16 cellular contexts compared by ENCODE assay signal in genomic region chr5:57780306-57780958, GRCh38.
DNase-seq lines count a peak whose midpoint lies in the region; ATAC-seq and TF ChIP-seq lines count a peak whose summit lies in the region.
"Had no signal": no experiment of that assay in that cellular context is flagged by ENCODE, and none has a peak within 500 bp of the region (broad histone marks: within the 10 kb centered on the region; RNA-seq: fewer than 3 reads in every experiment).

No MANE protein-coding gene starts in this region.

- no peaks in the 10 kb centered on the region for H3K27me3 Mint-ChIP-seq in MCF 10A (ENCODE audit: insufficient read depth, unreplicated experiment)

- DNase-seq in MCF 10A (ENCODE audit: unreplicated experiment) (no peak), breast epithelium (ENCODE audit: low spot score in 2 of 2) (no peak), esophagus squamous epithelium (lab: John Stamatoyannopoulos, UW) (no peak), lung microvascular endothelial cell (ENCODE audit: low read depth in 2 of 2) (peak; percentile 11 to 94), aorta (peak in 1 of 2 donors; percentile 61)
- DNase-seq in stimulated activated effector memory CD8-positive, alpha-beta T cell treated with anti-CD3 and anti-CD28 coated beads, Interleukin-12 subunit alpha, Interleukin-12 subunit beta, amount 100 ng/mL, for 72 hours (ENCODE audit: low spot score in 2 of 2): no peak
- DNase-seq: 8988T, immature natural killer cell, NCI-H1092, NCI-H510A, SIG-M5 had no signal

- H3K4me3 Mint-ChIP-seq in MCF 10A (ENCODE audit: unreplicated experiment): no peak overlapping the region
- H3K4me3 Mint-ChIP-seq in stimulated activated effector memory CD8-positive, alpha-beta T cell treated with anti-CD3 and anti-CD28 coated beads, Interleukin-12 subunit alpha, Interleukin-12 subunit beta, amount 100 ng/mL, for 72 hours: no peak overlapping the region
- H3K4me3 Mint-ChIP-seq: immature natural killer cell; natural killer cell treated with Interleukin-12 subunit alpha and Interleukin-12 subunit beta and Interleukin-15 and Interleukin-18, amount 100 ng/mL, for 72 hours had no signal

- WGBS in esophagus squamous epithelium, 2 donors: 54 to 57% methylated on average over 12 of the region's 12 CpGs
- WGBS in aorta, 2 donors: 30 to 32% methylated on average over 12 of the region's 12 CpGs

- peak overlapping the region; percentile 60 for H3K27ac Mint-ChIP-seq in MCF 10A (ENCODE audit: low read depth, unreplicated experiment)
- no peak overlapping the region for H3K27ac Mint-ChIP-seq in stimulated activated effector memory CD8-positive, alpha-beta T cell treated with anti-CD3 and anti-CD28 coated beads, Interleukin-12 subunit alpha, Interleukin-12 subunit beta, amount 100 ng/mL, for 72 hours
- H3K27ac Mint-ChIP-seq: activated naive CD4-positive, alpha-beta T cell treated with anti-CD3 and anti-CD28 coated beads, Interleukin-2, amount 50 U/mL, for 72 hours; immature natural killer cell; natural killer cell treated with Interleukin-12 subunit alpha and Interleukin-12 subunit beta and Interleukin-15 and Interleukin-18, amount 100 ng/mL, for 72 hours had no signal

- H3K4me1 Mint-ChIP-seq in MCF 10A (ENCODE audit: insufficient read depth, unreplicated experiment): peaks cover 6% of the 10 kb centered on the region
- H3K4me1 Mint-ChIP-seq in stimulated activated effector memory CD8-positive, alpha-beta T cell treated with anti-CD3 and anti-CD28 coated beads, Interleukin-12 subunit alpha, Interleukin-12 subunit beta, amount 100 ng/mL, for 72 hours: no peaks in the 10 kb centered on the region
- H3K4me1 Mint-ChIP-seq: immature natural killer cell had no signal

- H3K4me1 ChIP-seq in breast epithelium: no peaks in the 10 kb centered on the region
- H3K4me1 ChIP-seq in esophagus squamous epithelium: peaks cover 0 to 31% (median 2%) of the 10 kb centered on the region in 3 donors
- peaks cover 2 to 7% of the 10 kb centered on the region in 2 donors for H3K4me1 ChIP-seq in aorta (ENCODE audit: control insufficient read depth in 1 of 2, insufficient read depth in 2 of 2, low read length in 2 of 2)

- TF ChIP-seq CTCF in MCF 10A (IDR thresholded peaks at IDR 0.05; ENCODE audit: unreplicated experiment) (no peak), breast epithelium (IDR thresholded peaks at IDR 0.05) (no peak), esophagus squamous epithelium (IDR thresholded peaks at IDR 0.05) (no peak)

- H3K27me3 ChIP-seq in breast epithelium (no peaks in the 10 kb centered on the region), esophagus squamous epithelium (no peaks in the 10 kb centered on the region), aorta (ENCODE audit: control insufficient read depth in 1 of 2, insufficient read depth in 2 of 2, low read length in 1 of 2) (no peaks in the 10 kb centered on the region)
- H3K27me3 ChIP-seq: tibial artery had no signal

- H3K27ac ChIP-seq in breast epithelium (peak overlapping the region in 1 of 2 donors; percentile 23), esophagus squamous epithelium (peak overlapping the region in 3 of 4 donors; percentile 10 to 47 (median 47)), aorta (ENCODE audit: low read depth in 1 of 2, low read length in 2 of 2) (no peak overlapping the region)

- intact Hi-C loops in MCF 10A (cut with micrococcal nuclease): no loop called here
- intact Hi-C loops in breast epithelium (cut with DNase I; ENCODE audit: low total_unique reads): loop anchor here (5.0 kb wide), 1 partner anchor 682 kb away; the partner anchor contains the start of gene PLK2
- intact Hi-C loops in esophagus squamous epithelium (cut with DNase I): loop anchor here (5.0 to 10.0 kb wide), 2 partner anchors 107 to 486 kb away; no protein-coding TSS in a partner anchor
- intact Hi-C loops in aorta (cut with DNase I): loop anchor here (2.0 to 10.0 kb wide), 3 partner anchors 104 to 680 kb away; partner anchors contain the start of gene PLK2 (in 1 of the 2)

- no peaks in the 10 kb centered on the region for H3K36me3 Mint-ChIP-seq in MCF 10A (ENCODE audit: insufficient read depth, unreplicated experiment)
- no peaks in the 10 kb centered on the region for H3K36me3 Mint-ChIP-seq in stimulated activated effector memory CD8-positive, alpha-beta T cell treated with anti-CD3 and anti-CD28 coated beads, Interleukin-12 subunit alpha, Interleukin-12 subunit beta, amount 100 ng/mL, for 72 hours
- H3K36me3 Mint-ChIP-seq: activated naive CD4-positive, alpha-beta T cell treated with anti-CD3 and anti-CD28 coated beads, Interleukin-2, amount 50 U/mL, for 72 hours; immature natural killer cell; natural killer cell treated with Interleukin-12 subunit alpha and Interleukin-12 subunit beta and Interleukin-15 and Interleukin-18, amount 100 ng/mL, for 72 hours had no signal

- ATAC-seq in aorta (ENCODE audit: low FRiP score) (peak; percentile 69), GM19328 (IDR thresholded peaks at IDR 0.05; ENCODE audit: unreplicated experiment) (no peak), HG02870 (IDR thresholded peaks at IDR 0.05; ENCODE audit: unreplicated experiment) (no peak)
- no peak for ATAC-seq in stimulated activated effector memory CD8-positive, alpha-beta T cell treated with anti-CD3 and anti-CD28 coated beads, Interleukin-12 subunit alpha, Interleukin-12 subunit beta, amount 100 ng/mL, for 72 hours
- ATAC-seq: natural killer cell treated with Interleukin-12 subunit alpha and Interleukin-12 subunit beta and Interleukin-15 and Interleukin-18, amount 100 ng/mL, for 72 hours had no signal

- TF ChIP-seq POLR2A in breast epithelium (IDR thresholded peaks at IDR 0.05): no peak
- no peak for TF ChIP-seq POLR2A in esophagus squamous epithelium (IDR thresholded peaks at IDR 0.05)

- CTCF ChIA-PET in MCF 10A (lab: Yijun Ruan, JAX): interaction anchor here (1.0 to 8.3 kb wide), 15 partner anchors 8 to 682 kb away, joined by 3 to 151 read pairs (median 18); partner anchors contain the start of gene PLK2

- no peaks in the 10 kb centered on the region for H3K9me3 ChIP-seq in breast epithelium
- no peaks in the 10 kb centered on the region for H3K9me3 ChIP-seq in esophagus squamous epithelium
- H3K9me3 ChIP-seq in aorta (ENCODE audit: control insufficient read depth, low read length): no peaks in the 10 kb centered on the region
- H3K9me3 ChIP-seq: tibial artery had no signal

- H3K9me3 Mint-ChIP-seq in MCF 10A (ENCODE audit: unreplicated experiment): no peaks in the 10 kb centered on the region
- H3K9me3 Mint-ChIP-seq in stimulated activated effector memory CD8-positive, alpha-beta T cell treated with anti-CD3 and anti-CD28 coated beads, Interleukin-12 subunit alpha, Interleukin-12 subunit beta, amount 100 ng/mL, for 72 hours: no peaks in the 10 kb centered on the region
- H3K9me3 Mint-ChIP-seq: activated naive CD4-positive, alpha-beta T cell treated with anti-CD3 and anti-CD28 coated beads, Interleukin-2, amount 50 U/mL, for 72 hours; immature natural killer cell; natural killer cell treated with Interleukin-12 subunit alpha and Interleukin-12 subunit beta and Interleukin-15 and Interleukin-18, amount 100 ng/mL, for 72 hours had no signal

- POLR2A ChIA-PET in MCF 10A (lab: Yijun Ruan, JAX): interaction anchor here (0.8 to 5.4 kb wide), 7 partner anchors 24 to 682 kb away, joined by 3 to 57 read pairs (median 5); partner anchors contain the start of gene PLK2

- BruUV-seq in MCF 10A (replicated peaks; lab: Mats Ljungman, UMichigan): no TSS peak

- H3K36me3 ChIP-seq in breast epithelium (no peaks in the 10 kb centered on the region), esophagus squamous epithelium (no peaks in the 10 kb centered on the region), aorta (ENCODE audit: control insufficient read depth in 1 of 2, insufficient read depth in 2 of 2, low read length in 1 of 2) (no peaks in the 10 kb centered on the region)
- H3K36me3 ChIP-seq: tibial artery had no signal

- H3K4me3 ChIP-seq in breast epithelium (no peak overlapping the region), esophagus squamous epithelium (no peak overlapping the region), aorta (ENCODE audit: low read length in 2 of 2) (no peak overlapping the region)

Comparison
In these comparisons a context has a peak if more than half of its experiments do, and no peak if none do; other contexts are left out.
1. DNase-seq: peak in lung microvascular endothelial cell (2 of 2); none in MCF 10A (single experiment), breast epithelium (0 of 2), esophagus squamous epithelium (single experiment) and stimulated activated effector memory CD8-positive, alpha-beta T cell treated with anti-CD3 and anti-CD28 coated beads, Interleukin-12 subunit alpha, Interleukin-12 subunit beta, amount 100 ng/mL, for 72 hours (0 of 2).
2. H3K27ac ChIP-seq: peak in esophagus squamous epithelium (3 of 4); none in aorta (0 of 2).